In genomic region chr6:18388252-18388651, GRCh38 we compare ENCODE assay signal across 8 cellular contexts. TPM values are rescaled to one million over a fixed set of nuclear protein-coding genes. Genes with fewer than 3 reads are reported as not detected.
DNase-seq lines count a peak whose midpoint lies in the region; ATAC-seq and TF ChIP-seq lines count a peak whose summit lies in the region.

No MANE protein-coding gene starts in this region.

- H3K4me3 Mint-ChIP-seq in progenitor cell of endocrine pancreas (ENCODE audit: low read depth), result peak overlapping the region; percentile 85

- H3K27ac Mint-ChIP-seq in progenitor cell of endocrine pancreas, result no peak overlapping the region

- ATAC-seq in GM21390 (IDR thresholded peaks at IDR 0.05; ENCODE audit: unreplicated experiment), result no peak
- no peak for ATAC-seq in GM18517 (IDR thresholded peaks at IDR 0.05; ENCODE audit: unreplicated experiment)

- TF ChIP-seq CTCF in progenitor cell of endocrine pancreas (IDR thresholded peaks at IDR 0.05; ENCODE audit: unreplicated experiment), result no peak

- peak overlapping the region; percentile 83 for H3K27ac ChIP-seq in epithelial cell of prostate

- peaks cover 23% of the 10 kb centered on the region for H3K4me1 Mint-ChIP-seq in progenitor cell of endocrine pancreas (ENCODE audit: low read depth)

- H3K27me3 Mint-ChIP-seq in progenitor cell of endocrine pancreas, result no peaks in the 10 kb centered on the region

- DNase-seq in EL (peak; percentile 50), OCI-M1 (lab: John Stamatoyannopoulos, UW) (peak; percentile 75), epithelial cell of prostate (ENCODE audit: low read depth, low spot score) (no peak), progenitor cell of endocrine pancreas (ENCODE audit: low spot score, unreplicated experiment) (no peak), cerebellum (ENCODE audit: low spot score) (no peak), NOMO-1 treated with dmso at 0.1 percent for 144 hours (lab: John Stamatoyannopoulos, UW; ENCODE audit: unreplicated experiment) (no peak)

- H3K9me3 Mint-ChIP-seq in progenitor cell of endocrine pancreas (ENCODE audit: low read depth), result no peaks in the 10 kb centered on the region

- H3K36me3 Mint-ChIP-seq in progenitor cell of endocrine pancreas (ENCODE audit: insufficient read depth), result no peaks in the 10 kb centered on the region

RNA-seq across cellular contexts. Expression of gene RNF144B, which starts 1.1 kb away (rescaled TPM):
- total RNA-seq in progenitor cell of endocrine pancreas (3.1 and 3.4 TPM in 2 replicates), cerebellum (3.3 TPM)

Comparison
In these comparisons a context has a peak if more than half of its experiments do, and no peak if none do; other contexts are left out.
1. DNase-seq: peak in EL (single experiment) and OCI-M1 (single experiment); none in epithelial cell of prostate (single experiment), progenitor cell of endocrine pancreas (single experiment), cerebellum (single experiment) and NOMO-1 treated with dmso at 0.1 percent for 144 hours (single experiment).